14 cellular contexts compared by ENCODE assay signal in genomic region chr5:59021837-59022514, GRCh38.
DNase-seq lines count a peak whose midpoint lies in the region; ATAC-seq and TF ChIP-seq lines count a peak whose summit lies in the region.
"Had no signal": no experiment of that assay in that cellular context is flagged by ENCODE, and none has a peak within 500 bp of the region (broad histone marks: within the 10 kb centered on the region; RNA-seq: fewer than 3 reads in every experiment).

No MANE protein-coding gene starts in this region.

- TF ChIP-seq CTCF in BE2C (IDR thresholded peaks at IDR 0.05; ENCODE audit: low read depth, low read length) (no peak), lower lobe of right lung (IDR thresholded peaks at IDR 0.05) (no peak), tibial nerve (IDR thresholded peaks at IDR 0.05) (no peak)

- H3K4me3 ChIP-seq in BE2C (ENCODE audit: low read depth, low read length) (no peak overlapping the region), lower lobe of right lung (no peak overlapping the region), tibial nerve (no peak overlapping the region)
- H3K4me3 ChIP-seq: ovary, uterus had no signal

- H3K4me1 ChIP-seq in BE2C (peaks cover 16% of the 10 kb centered on the region), lower lobe of right lung (no peaks in the 10 kb centered on the region), tibial nerve (no peaks in the 10 kb centered on the region)
- H3K4me1 ChIP-seq: uterus had no signal

- DNase-seq in BE2C (peak; percentile 32), DMS79 treated with DMSO at 0.1 percent for 48 hours (lab: John Stamatoyannopoulos, UW) (peak; percentile 43), SHP77 (lab: John Stamatoyannopoulos, UW) (peak; percentile 72 to 83), lower lobe of right lung (peak; percentile 61), SIG-M5 (lab: John Stamatoyannopoulos, UW) (no peak), tibial nerve (ENCODE audit: low spot score in 2 of 2) (no peak), NCI-H1436 treated with DMSO at 0.1 percent for 48 hours (lab: John Stamatoyannopoulos, UW) (no peak)
- DNase-seq: erythroblast, MM.1S, ovary, uterus, WERI-Rb-1 had no signal

- peak in 1 of 2 donors; percentile 73 for ATAC-seq in lower lobe of right lung
- no peak for ATAC-seq in HG03196 (IDR thresholded peaks at IDR 0.05; ENCODE audit: unreplicated experiment)
- ATAC-seq: Panc1 had no signal

- TF ChIP-seq EP300 in tibial nerve (IDR thresholded peaks at IDR 0.05): no peak

- H3K27ac ChIP-seq in lower lobe of right lung (no peak overlapping the region), tibial nerve (no peak overlapping the region)
- H3K27ac ChIP-seq: ovary, uterus, WERI-Rb-1 had no signal

- H3K9me3 ChIP-seq in BE2C: no peaks in the 10 kb centered on the region
- no peaks in the 10 kb centered on the region for H3K9me3 ChIP-seq in lower lobe of right lung
- peaks cover 0 to 10% (median 0%) of the 10 kb centered on the region in 4 donors for H3K9me3 ChIP-seq in tibial nerve
- H3K9me3 ChIP-seq: ovary, uterus had no signal

- WGBS in tibial nerve, 2 donors: 79 to 82% methylated on average over 7 of the region's 7 CpGs

- H3K27me3 ChIP-seq in BE2C (no peaks in the 10 kb centered on the region), lower lobe of right lung (ENCODE audit: low read depth) (no peaks in the 10 kb centered on the region), tibial nerve (no peaks in the 10 kb centered on the region)
- H3K27me3 ChIP-seq: ovary, uterus had no signal

- H3K36me3 ChIP-seq in BE2C: peaks cover 60% of the 10 kb centered on the region
- H3K36me3 ChIP-seq in lower lobe of right lung: no peaks in the 10 kb centered on the region
- peaks cover 0 to 4% (median 0%) of the 10 kb centered on the region in 3 donors for H3K36me3 ChIP-seq in tibial nerve
- H3K36me3 ChIP-seq: ovary, uterus, WERI-Rb-1 had no signal

- intact Hi-C loops in lower lobe of right lung (cut with DNase I): no loop called here

- TF ChIP-seq POLR2A in tibial nerve (IDR thresholded peaks at IDR 0.05): no peak

Comparison
In these comparisons a context has a peak if more than half of its experiments do, and no peak if none do; other contexts are left out.
1. DNase-seq: peak in BE2C (single experiment), DMS79 treated with DMSO at 0.1 percent for 48 hours (single experiment), SHP77 (2 of 2) and lower lobe of right lung (single experiment); none in SIG-M5 (single experiment), tibial nerve (0 of 2) and NCI-H1436 treated with DMSO at 0.1 percent for 48 hours (single experiment).